30 cellular contexts compared by ENCODE assay signal in the genomic region with DNA sequence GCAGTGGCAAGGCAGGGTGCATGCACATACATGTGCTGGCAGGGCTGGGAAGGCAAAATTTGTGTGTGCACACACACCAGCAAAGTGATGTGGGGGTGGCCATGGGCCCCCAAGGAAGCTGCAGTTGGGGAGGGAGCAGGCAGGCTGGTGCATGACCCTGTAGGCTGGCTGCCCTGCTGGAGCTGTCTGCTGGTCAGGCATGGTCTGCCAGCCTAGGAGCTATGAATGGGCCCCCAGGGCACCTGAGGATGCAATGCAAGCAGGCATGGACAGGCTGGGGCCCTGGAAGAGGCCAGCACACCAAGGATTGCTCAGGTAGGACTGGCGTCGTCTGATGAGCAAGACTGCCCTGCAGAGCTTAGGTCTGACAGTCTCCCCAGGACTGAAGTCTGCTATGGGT. TPM values are rescaled to one million over a fixed set of nuclear protein-coding genes. Genes with fewer than 3 reads are reported as not detected.
"Had no signal": no experiment of that assay in that cellular context is flagged by ENCODE, and none has a peak within 500 bp of the region (broad histone marks: within the 10 kb centered on the region; RNA-seq: fewer than 3 reads in every experiment).

No MANE protein-coding gene starts in this region.

- H3K4me1 ChIP-seq: esophagus muscularis mucosa, gastroesophageal sphincter, lower lobe of right lung, neural progenitor cell had no signal

- H3K4me1 Mint-ChIP-seq: activated B cell treated with CpG ODN at 0.5 μM for 24 hours; activated CD4-positive, alpha-beta T cell treated with anti-CD3 and anti-CD28 coated beads for 36 hours; activated naive CD8-positive, alpha-beta T cell treated with anti-CD3 and anti-CD28 coated beads, Interleukin-2, amount 10 ng/mL, durations not matched to agents 7 days and 5 days; naive thymus-derived CD4-positive, alpha-beta T cell; neural progenitor cell; T-helper 17 cell had no signal

- H3K27ac ChIP-seq: esophagus muscularis mucosa, gastroesophageal sphincter, lower lobe of right lung, neural progenitor cell, SK-N-MC, thoracic aorta had no signal

- H3K36me3 Mint-ChIP-seq: activated naive CD8-positive, alpha-beta T cell treated with anti-CD3 and anti-CD28 coated beads, Interleukin-2, amount 10 ng/mL, durations not matched to agents 7 days and 5 days; naive thymus-derived CD4-positive, alpha-beta T cell; neural progenitor cell had no signal

- H3K4me3 Mint-ChIP-seq: activated B cell treated with CpG ODN at 0.5 μM for 24 hours; activated CD4-positive, alpha-beta T cell treated with anti-CD3 and anti-CD28 coated beads for 36 hours; activated naive CD4-positive, alpha-beta T cell treated with anti-CD3 and anti-CD28 coated beads for 36 hours; activated naive CD8-positive, alpha-beta T cell treated with anti-CD3 and anti-CD28 coated beads, Interleukin-2, amount 10 ng/mL, durations not matched to agents 7 days and 5 days; activated T-cell treated with anti-CD3 and anti-CD28 coated beads, Interleukin-2, amount 50 U/mL, for 24 hours; naive thymus-derived CD4-positive, alpha-beta T cell; neural progenitor cell; T-helper 17 cell had no signal

- H3K4me3 ChIP-seq: esophagus muscularis mucosa, gastroesophageal sphincter, lower lobe of right lung, neural progenitor cell, SK-N-MC, thoracic aorta had no signal

- H3K27me3 Mint-ChIP-seq: activated B cell treated with CpG ODN at 0.5 μM for 24 hours; activated CD4-positive, alpha-beta T cell treated with anti-CD3 and anti-CD28 coated beads for 36 hours; activated naive CD8-positive, alpha-beta T cell treated with anti-CD3 and anti-CD28 coated beads, Interleukin-2, amount 10 ng/mL, durations not matched to agents 7 days and 5 days; activated T-cell treated with anti-CD3 and anti-CD28 coated beads, Interleukin-2, amount 50 U/mL, for 24 hours; naive thymus-derived CD4-positive, alpha-beta T cell; T-helper 17 cell had no signal

- H3K9me3 ChIP-seq: lower lobe of right lung, thoracic aorta had no signal

- ATAC-seq: activated CD4-positive, alpha-beta T cell treated with anti-CD3 and anti-CD28 coated beads for 36 hours; gastroesophageal sphincter; left cardiac atrium; naive thymus-derived CD4-positive, alpha-beta T cell; T-helper 17 cell had no signal

- H3K27me3 ChIP-seq: esophagus muscularis mucosa, gastroesophageal sphincter, neural progenitor cell had no signal

- H3K36me3 ChIP-seq: esophagus muscularis mucosa, gastroesophageal sphincter, lower lobe of right lung, neural progenitor cell, thoracic aorta had no signal

- DNase-seq: activated B cell treated with CpG ODN at 0.5 μM for 24 hours; activated CD4-positive, alpha-beta T cell treated with anti-CD3 and anti-CD28 coated beads for 36 hours; activated CD4-positive, alpha-beta T cell treated with anti-CD3 and anti-CD28 coated beads, Interleukin-2, amount 50 U/mL, for 4 hours; activated CD8-positive, alpha-beta memory T cell treated with anti-CD3 and anti-CD28 coated beads for 24 hours; activated CD8-positive, alpha-beta memory T cell treated with anti-CD3 and anti-CD28 coated beads, Interleukin-2, amount 50 U/mL, for 4 hours; activated naive CD4-positive, alpha-beta T cell treated with anti-CD3 and anti-CD28 coated beads for 36 hours; activated naive CD8-positive, alpha-beta T cell treated with anti-CD3 and anti-CD28 coated beads, Interleukin-2, amount 10 ng/mL, durations not matched to agents 7 days and 5 days; activated T-cell treated with anti-CD3 and anti-CD28 coated beads, Interleukin-2, amount 50 U/mL, for 24 hours; amniotic stem cell; dermis blood vessel endothelial cell; effector memory CD4-positive, alpha-beta T cell; head of caudate nucleus; hypothalamus; left cardiac atrium; lower lobe of right lung; mesendoderm; naive thymus-derived CD4-positive, alpha-beta T cell; stimulated activated CD4-positive, alpha-beta T cell treated with anti-CD3 and anti-CD28 coated beads, Interleukin-4, amount 100 ng/mL, for 1 hour; SW 1271; T-helper 17 cell had no signal

- H3K27ac Mint-ChIP-seq: activated B cell treated with CpG ODN at 0.5 μM for 24 hours; activated CD4-positive, alpha-beta T cell treated with anti-CD3 and anti-CD28 coated beads for 36 hours; activated naive CD4-positive, alpha-beta T cell treated with anti-CD3 and anti-CD28 coated beads for 36 hours; activated naive CD8-positive, alpha-beta T cell treated with anti-CD3 and anti-CD28 coated beads, Interleukin-2, amount 10 ng/mL, durations not matched to agents 7 days and 5 days; activated T-cell treated with anti-CD3 and anti-CD28 coated beads, Interleukin-2, amount 50 U/mL, for 24 hours; activated T-helper 2 cell treated with anti-CD3 and anti-CD28 coated beads, Interferon-gamma antibody, Interleukin-2, Interleukin-4, amounts not matched to agents 10 μg/mL and 5 μg/mL and 100 μg/mL, durations not matched to agents 14 hours and 24 hours and 36 hours; naive thymus-derived CD4-positive, alpha-beta T cell; neural progenitor cell; T-helper 17 cell had no signal

RNA-seq across cellular contexts. Expression of a gene that starts 18.2 kb away (rescaled TPM):
- total RNA-seq: activated B cell treated with CpG ODN at 0.5 μM for 24 hours; activated CD4-positive, alpha-beta T cell treated with anti-CD3 and anti-CD28 coated beads for 36 hours; activated naive CD4-positive, alpha-beta T cell treated with anti-CD3 and anti-CD28 coated beads for 36 hours; activated naive CD8-positive, alpha-beta T cell treated with anti-CD3 and anti-CD28 coated beads, Interleukin-2, amount 10 ng/mL, durations not matched to agents 7 days and 5 days; activated T-helper 2 cell treated with anti-CD3 and anti-CD28 coated beads, Interferon-gamma antibody, Interleukin-2, Interleukin-4, amounts not matched to agents 10 μg/mL and 5 μg/mL and 100 μg/mL, durations not matched to agents 14 hours and 24 hours and 36 hours; dermis blood vessel endothelial cell; naive thymus-derived CD4-positive, alpha-beta T cell; osteoblast; posterior vena cava; renal cortical epithelial cell; T-helper 17 cell; ureter had no signal
